Comparison of ENCODE assay signal across 28 cellular contexts in the genomic region with DNA sequence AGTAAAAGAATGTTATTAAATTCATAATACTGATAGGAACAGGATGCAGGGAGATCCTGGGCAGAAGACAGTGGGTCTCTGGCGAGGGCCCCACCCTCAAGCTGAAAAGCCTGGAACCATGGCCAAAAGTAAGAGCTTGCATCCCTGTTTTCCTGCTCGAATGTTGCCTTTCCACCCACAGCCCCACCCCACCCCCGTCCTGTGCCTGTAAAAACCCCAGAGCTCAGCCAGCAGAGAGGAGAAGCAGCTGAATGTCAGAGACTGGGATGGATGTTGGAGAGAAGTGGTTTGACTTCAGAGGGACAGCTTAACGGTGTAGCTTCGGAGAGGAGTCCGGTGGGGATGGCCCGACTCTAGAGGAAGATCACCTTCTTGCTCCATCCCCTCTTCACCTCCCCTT.
"Had no signal": no experiment of that assay in that cellular context is flagged by ENCODE, and none has a peak within 500 bp of the region (broad histone marks: within the 10 kb centered on the region; RNA-seq: fewer than 3 reads in every experiment).

No MANE protein-coding gene starts in this region.

- H3K9me3 ChIP-seq: MG63 had no signal

- ATAC-seq: activated CD4-positive, alpha-beta T cell treated with anti-CD3 and anti-CD28 coated beads for 36 hours; activated T-cell treated with anti-CD3 and anti-CD28 coated beads, Interleukin-2, amount 50 U/mL, for 72 hours; Panc1; T-cell had no signal

- H3K27me3 Mint-ChIP-seq: activated CD4-positive, alpha-beta memory T cell treated with anti-CD3 and anti-CD28 coated beads, Interleukin-2, amount 10 ng/mL, durations not matched to agents 7 days and 5 days; activated CD4-positive, alpha-beta T cell treated with anti-CD3 and anti-CD28 coated beads for 36 hours; activated naive CD4-positive, alpha-beta T cell treated with anti-CD3 and anti-CD28 coated beads, Interleukin-2, amount 10 ng/mL, durations not matched to agents 7 days and 5 days; activated naive CD8-positive, alpha-beta T cell treated with anti-CD3 and anti-CD28 coated beads for 36 hours; central memory CD8-positive, alpha-beta T cell; T-cell had no signal

- H3K36me3 ChIP-seq: MG63 had no signal

- H3K27me3 ChIP-seq: MG63 had no signal

- H3K4me3 ChIP-seq: MG63 had no signal

- H3K4me3 Mint-ChIP-seq: activated CD4-positive, alpha-beta memory T cell treated with anti-CD3 and anti-CD28 coated beads, Interleukin-2, amount 10 ng/mL, durations not matched to agents 7 days and 5 days; activated CD4-positive, alpha-beta T cell treated with anti-CD3 and anti-CD28 coated beads for 36 hours; activated naive CD4-positive, alpha-beta T cell treated with anti-CD3 and anti-CD28 coated beads, Interleukin-2, amount 10 ng/mL, durations not matched to agents 7 days and 5 days; activated naive CD8-positive, alpha-beta T cell treated with anti-CD3 and anti-CD28 coated beads for 36 hours; activated T-cell treated with anti-CD3 and anti-CD28 coated beads, Interleukin-2, amount 50 U/mL, for 72 hours; central memory CD8-positive, alpha-beta T cell; T-cell had no signal

- H3K36me3 Mint-ChIP-seq: activated naive CD4-positive, alpha-beta T cell treated with anti-CD3 and anti-CD28 coated beads, Interleukin-2, amount 10 ng/mL, durations not matched to agents 7 days and 5 days; activated naive CD8-positive, alpha-beta T cell treated with anti-CD3 and anti-CD28 coated beads for 36 hours; T-cell had no signal

- DNase-seq: activated CD4-positive, alpha-beta memory T cell treated with anti-CD3 and anti-CD28 coated beads, Interleukin-2, amount 10 ng/mL, durations not matched to agents 7 days and 5 days; activated CD4-positive, alpha-beta T cell treated with anti-CD3 and anti-CD28 coated beads for 36 hours; activated CD4-positive, alpha-beta T cell treated with anti-CD3 and anti-CD28 coated beads, Interleukin-2, amount 50 U/mL, for 1 hour; activated gamma-delta T cell treated with Interleukin-2 at 50 U/mL for 16 hours; activated naive CD4-positive, alpha-beta T cell treated with anti-CD3 and anti-CD28 coated beads, Interleukin-2, amount 10 ng/mL, durations not matched to agents 7 days and 5 days; activated naive CD8-positive, alpha-beta T cell treated with anti-CD3 and anti-CD28 coated beads for 36 hours; activated T-cell treated with anti-CD3 and anti-CD28 coated beads for 4 hours; activated T-cell treated with anti-CD3 and anti-CD28 coated beads, Interleukin-2, amount 50 U/mL, for 72 hours; MG63; MV-4-11; NCI-H1092 treated with DMSO at 0.1 percent for 48 hours; NCI-H1417 treated with DMSO at 0.1 percent for 48 hours; NCI-H1694; NCI-H2029; NCI-H2107; NCI-H2171 treated with DMSO at 0.1 percent for 48 hours; NCI-H345; NCI-H510A; NCI-H526 treated with DMSO at 0.1 percent for 48 hours; NCI-H82; OCI-M1; SHP77 treated with DMSO at 0.1 percent for 48 hours; T-cell; T-helper 2 cell had no signal

- H3K4me1 Mint-ChIP-seq: activated CD4-positive, alpha-beta memory T cell treated with anti-CD3 and anti-CD28 coated beads, Interleukin-2, amount 10 ng/mL, durations not matched to agents 7 days and 5 days; activated CD4-positive, alpha-beta T cell treated with anti-CD3 and anti-CD28 coated beads for 36 hours; activated naive CD4-positive, alpha-beta T cell treated with anti-CD3 and anti-CD28 coated beads, Interleukin-2, amount 10 ng/mL, durations not matched to agents 7 days and 5 days; activated naive CD8-positive, alpha-beta T cell treated with anti-CD3 and anti-CD28 coated beads for 36 hours; central memory CD8-positive, alpha-beta T cell; T-cell had no signal

- H3K27ac Mint-ChIP-seq: activated CD4-positive, alpha-beta memory T cell treated with anti-CD3 and anti-CD28 coated beads, Interleukin-2, amount 10 ng/mL, durations not matched to agents 7 days and 5 days; activated CD4-positive, alpha-beta T cell treated with anti-CD3 and anti-CD28 coated beads for 36 hours; activated naive CD4-positive, alpha-beta T cell treated with anti-CD3 and anti-CD28 coated beads, Interleukin-2, amount 10 ng/mL, durations not matched to agents 7 days and 5 days; activated naive CD8-positive, alpha-beta T cell treated with anti-CD3 and anti-CD28 coated beads for 36 hours; activated T-cell treated with anti-CD3 and anti-CD28 coated beads, Interleukin-2, amount 50 U/mL, for 72 hours; activated T-helper 2 cell treated with anti-CD3 and anti-CD28 coated beads, Interferon-gamma antibody, Interleukin-2, Interleukin-4, amounts not matched to agents 10 μg/mL and 5 μg/mL and 100 μg/mL, durations not matched to agents 14 hours and 24 hours and 36 hours; T-cell had no signal

- H3K27ac ChIP-seq: VCaP had no signal
